In the genomic region with DNA sequence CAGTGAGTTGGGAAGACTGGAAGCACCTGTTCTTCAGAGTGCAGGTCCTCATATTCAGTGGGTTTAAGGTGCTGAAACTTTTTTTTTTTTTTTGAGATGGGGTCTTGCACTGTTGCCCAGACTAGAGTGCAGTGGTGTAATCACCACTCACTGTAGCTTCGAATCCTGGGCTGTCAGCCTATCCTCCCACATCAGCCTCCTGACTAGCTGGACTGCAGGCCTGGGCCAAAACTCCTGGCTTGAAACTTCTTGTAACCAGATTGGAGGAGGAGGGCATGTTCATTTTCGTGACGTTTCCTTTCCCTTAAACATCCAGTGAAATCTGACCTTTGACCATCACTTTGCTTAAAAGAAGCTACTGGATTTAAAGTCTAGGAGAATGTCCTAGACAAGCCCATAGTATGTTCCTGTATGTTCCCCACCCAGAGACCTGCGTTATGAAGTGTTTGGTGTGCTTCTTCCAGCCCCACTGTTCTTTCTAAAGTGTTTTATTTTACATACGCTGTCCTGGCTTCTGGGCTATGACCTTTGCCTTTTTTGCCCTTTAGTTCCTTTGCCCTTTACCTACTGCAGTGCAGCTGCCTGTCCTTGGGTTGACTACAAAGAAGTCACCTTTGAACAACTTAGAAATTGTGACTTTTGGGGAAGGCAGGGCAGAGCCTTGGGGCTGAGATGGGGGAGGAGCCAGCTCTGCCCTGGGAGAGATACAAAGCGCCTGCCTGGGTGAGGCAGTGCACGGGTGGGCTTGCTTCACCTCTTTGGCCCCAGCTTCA, we compare ENCODE assay signal across 1 cellular context.
TF ChIP-seq lines count a peak whose summit lies in the region.

No MANE protein-coding gene starts in this region.

TF ChIP-seq in K562, 482 proteins besides CTCF, POLR2A, EP300 and RAD21:
- TF ChIP-seq ZNF121 (CRISPR knock-in tag; conservative IDR thresholded peaks at IDR 0.05): peak; percentile 49
- TF ChIP-seq HCFC1 (IDR thresholded peaks at IDR 0.05; ENCODE audit: low read depth, low read length): no peak
- TF ChIP-seq DDX20 (tag; IDR thresholded peaks at IDR 0.05; ENCODE audit: low read depth): no peak
